In the genomic region with DNA sequence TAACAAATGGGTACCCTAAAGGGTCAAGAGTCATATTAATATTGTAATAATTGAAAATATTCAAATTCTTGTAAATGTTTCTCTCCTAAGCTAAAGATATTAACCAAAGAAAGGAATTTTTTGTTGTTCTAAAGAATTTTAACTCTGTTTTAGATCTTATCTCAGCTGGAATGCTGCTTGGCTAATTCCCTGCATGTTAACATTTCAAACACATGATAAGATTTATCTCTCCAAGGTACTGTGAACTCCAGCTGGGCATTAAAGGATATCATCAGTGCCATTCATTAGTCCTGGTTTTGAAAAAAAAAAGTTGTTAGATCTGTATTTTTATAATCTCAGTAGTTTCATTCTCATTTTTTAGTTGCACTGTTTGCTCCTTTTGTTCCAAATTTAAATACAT, we compare ENCODE assay signal across 13 cellular contexts.
"Had no signal": no experiment of that assay in that cellular context is flagged by ENCODE, and none has a peak within 500 bp of the region (broad histone marks: within the 10 kb centered on the region; RNA-seq: fewer than 3 reads in every experiment).

No MANE protein-coding gene starts in this region.

- DNase-seq: activated CD4-positive, alpha-beta T cell treated with anti-CD3 and anti-CD28 coated beads, Interleukin-2, amount 10 ng/mL, durations not matched to agents 7 days and 5 days; amygdala; dorsolateral prefrontal cortex; foreskin keratinocyte; head of caudate nucleus; islet precursor cell; uterus had no signal

- H3K27me3 ChIP-seq: dorsolateral prefrontal cortex, esophagus muscularis mucosa, foreskin keratinocyte, uterus had no signal

- H3K27me3 Mint-ChIP-seq: activated CD4-positive, alpha-beta T cell treated with anti-CD3 and anti-CD28 coated beads, Interleukin-2, amount 10 ng/mL, durations not matched to agents 7 days and 5 days; activated naive CD4-positive, alpha-beta T cell treated with anti-CD3 and anti-CD28 coated beads, Interleukin-2, amount 50 U/mL, for 24 hours; memory B cell had no signal

- H3K9me3 Mint-ChIP-seq: activated naive CD4-positive, alpha-beta T cell treated with anti-CD3 and anti-CD28 coated beads, Interleukin-2, amount 50 U/mL, for 24 hours; activated T-helper 2 cell treated with anti-CD3 and anti-CD28 coated beads, Interferon-gamma antibody, Interleukin-2, Interleukin-4, amounts not matched to agents 10 μg/mL and 5 μg/mL and 100 μg/mL, durations not matched to agents 14 hours and 24 hours and 36 hours had no signal

- H3K27ac Mint-ChIP-seq: activated CD4-positive, alpha-beta T cell treated with anti-CD3 and anti-CD28 coated beads, Interleukin-2, amount 10 ng/mL, durations not matched to agents 7 days and 5 days; activated naive CD4-positive, alpha-beta T cell treated with anti-CD3 and anti-CD28 coated beads, Interleukin-2, amount 50 U/mL, for 24 hours; activated T-helper 2 cell treated with anti-CD3 and anti-CD28 coated beads, Interferon-gamma antibody, Interleukin-2, Interleukin-4, amounts not matched to agents 10 μg/mL and 5 μg/mL and 100 μg/mL, durations not matched to agents 14 hours and 24 hours and 36 hours; memory B cell; T-helper 1 cell treated with Interleukin-12 subunit alpha and Interleukin-12 subunit beta and Interleukin-4 antibody, amounts not matched to agents 30 μg/mL and 1 μg/mL, for 36 hours had no signal

- H3K4me3 ChIP-seq: dorsolateral prefrontal cortex, esophagus muscularis mucosa, uterus had no signal

- ATAC-seq: left lobe of liver had no signal

- H3K4me3 Mint-ChIP-seq: activated CD4-positive, alpha-beta T cell treated with anti-CD3 and anti-CD28 coated beads, Interleukin-2, amount 10 ng/mL, durations not matched to agents 7 days and 5 days; activated naive CD4-positive, alpha-beta T cell treated with anti-CD3 and anti-CD28 coated beads, Interleukin-2, amount 50 U/mL, for 24 hours; memory B cell; T-helper 1 cell treated with Interleukin-12 subunit alpha and Interleukin-12 subunit beta and Interleukin-4 antibody, amounts not matched to agents 30 μg/mL and 1 μg/mL, for 36 hours had no signal

- H3K27ac ChIP-seq: dorsolateral prefrontal cortex, esophagus muscularis mucosa, foreskin keratinocyte, uterus had no signal

- H3K4me1 Mint-ChIP-seq: activated CD4-positive, alpha-beta T cell treated with anti-CD3 and anti-CD28 coated beads, Interleukin-2, amount 10 ng/mL, durations not matched to agents 7 days and 5 days had no signal

- H3K36me3 ChIP-seq: esophagus muscularis mucosa, uterus had no signal
